Comparison of ENCODE assay signal across 8 cellular contexts in genomic region chr12:31251707-31252611, GRCh38.
DNase-seq lines count a peak whose midpoint lies in the region; ATAC-seq, FAIRE-seq and TF ChIP-seq lines count a peak whose summit lies in the region.
"Not testable (repeated sequence)": the region's sequence is repeated elsewhere in the genome, so short reads cannot be mapped to it uniquely, and the experiment has no call there.

No MANE protein-coding gene starts in this region.

- not testable (repeated sequence) for H3K4me3 Mint-ChIP-seq in WTC11, nephron progenitor cell

- CTCF ChIA-PET in WTC11 (lab: Charles Lee) = interaction anchor here (0.6 to 8.0 kb wide), 24 partner anchors 9 to 408 kb away, joined by 3 to 119 read pairs (median 4); partner anchors contain the start of gene ETFBKMT
- CTCF ChIA-PET in GM12878 (lab: Yijun Ruan, JAX) = interaction anchor here (0.6 to 13.5 kb wide), 22 partner anchors 9 to 1060 kb away, joined by 3 to 140 read pairs (median 4); no protein-coding TSS in a partner anchor

- TF ChIP-seq RAD21 in GM12878 (IDR thresholded peaks at IDR 0.05; ENCODE audit: insufficient read depth, low read depth, low read length) = not testable (repeated sequence)

- FAIRE-seq in GM12878 (lab: Jason Lieb, UNC) = not testable (repeated sequence)

- H3K79me2 ChIP-seq in GM12878 (ENCODE audit: control insufficient read depth, insufficient read depth, low read length) = not testable (repeated sequence)

- not testable (repeated sequence) for H3K9me3 ChIP-seq in GM12878 (replicated peaks; ENCODE audit: control insufficient read depth, insufficient read depth, low read length); testis

- ATAC-seq in WTC11, GM12878: not testable (repeated sequence)

- 74% methylated on average over 32 of the region's 34 CpGs for WGBS in GM12878 (ENCODE audit: insufficient coverage, insufficient replicate concordance, low lambda C conversion rate, missing lambda C conversion rate)
- WGBS in testis, 2 donors = 64 to 71% methylated on average over 29 to 34 of the region's 34 CpGs

- H2AFZ ChIP-seq in GM12878 (ENCODE audit: control insufficient read depth, low read depth, low read length) = 0 out of 2 replicates have a peak overlapping the region, but pooled peaks have one; percentile 36

- peak; percentile 49 for DNase-seq in GM13976 (ENCODE audit: low spot score)
- peak; percentile 69 for DNase-seq in NCI-H69 (lab: John Stamatoyannopoulos, UW)
- peak; percentile 40 for DNase-seq in WTC11 (ENCODE audit: low spot score)
- DNase-seq in GM12878 (ENCODE audit: low read depth, low spot score); nephron progenitor cell: not testable (repeated sequence)
- DNase-seq in fibroblast of peridontal ligament (ENCODE audit: extremely low read depth) = peak; percentile 14
- DNase-seq in testis = peak; percentile 37

- TF ChIP-seq EP300 in GM12878 (IDR thresholded peaks at IDR 0.05; ENCODE audit: borderline replicate concordance in 1 of 2, control insufficient read depth in 1 of 2, low read depth in 2 of 2, low read length in 2 of 2) = not testable (repeated sequence)

- not testable (repeated sequence) for BruUV-seq in GM12878 (replicated peaks; lab: Mats Ljungman, UMichigan)

- not testable (repeated sequence) for TF ChIP-seq POLR2A in GM12878 (IDR thresholded peaks at IDR 0.05; ENCODE audit: low read depth, low read length); testis (IDR thresholded peaks at IDR 0.05)

- H3K4me1 Mint-ChIP-seq in WTC11, nephron progenitor cell: not testable (repeated sequence)

- not testable (repeated sequence) for H3K9ac ChIP-seq in GM12878 (ENCODE audit: control insufficient read depth, insufficient read depth, low read length)

- H3K9me3 Mint-ChIP-seq in WTC11, nephron progenitor cell: not testable (repeated sequence)

- POLR2A ChIA-PET in WTC11 (lab: Charles Lee) = not testable (repeated sequence)
- POLR2A ChIA-PET in GM12878 (lab: Charles Lee) = interaction anchor here (0.6 kb wide), 1 partner anchor 315 kb away, joined by 3 read pairs; no protein-coding TSS in a partner anchor

- H4K20me1 ChIP-seq in GM12878 (ENCODE audit: control insufficient read depth, insufficient read depth) = not testable (repeated sequence)

- H3K4me2 ChIP-seq in GM12878 (ENCODE audit: control insufficient read depth, insufficient read depth) = not testable (repeated sequence)

- H3K4me3 ChIP-seq in GM12878 = not testable (repeated sequence)
- peak overlapping the region; percentile 18 to 38 for H3K4me3 ChIP-seq in testis

- H3K27ac Mint-ChIP-seq in WTC11 = 0 out of 2 replicates have a peak overlapping the region, but pooled peaks have one; percentile 8
- H3K27ac Mint-ChIP-seq in nephron progenitor cell = not testable (repeated sequence)

- TF ChIP-seq CTCF in C4-2B (conservative IDR thresholded peaks at IDR 0.05) (peak; percentile 61), GM13976 (IDR thresholded peaks at IDR 0.05; ENCODE audit: borderline replicate concordance, control extremely low read depth, extremely low read depth, insufficient read depth, missing control alignments) (peak; percentile 8), nephron progenitor cell (IDR thresholded peaks at IDR 0.05) (peak; percentile 41), testis (IDR thresholded peaks at IDR 0.05) (peak in 1 of 3 experiments; percentile 52)
- not testable (repeated sequence) for TF ChIP-seq CTCF in WTC11 (IDR thresholded peaks at IDR 0.05); GM12878 (IDR thresholded peaks at IDR 0.05 in 2 of 3, conservative IDR thresholded peaks at IDR 0.05 in 1 of 3; ENCODE audit: control insufficient read depth in 2 of 3, extremely low read depth in 1 of 3, insufficient read depth in 1 of 3, low read depth in 3 of 3, low read length in 3 of 3)

- not testable (repeated sequence) for H3K36me3 Mint-ChIP-seq in WTC11; nephron progenitor cell (ENCODE audit: low read depth)

- not testable (repeated sequence) for H3K27me3 Mint-ChIP-seq in WTC11 (ENCODE audit: low read depth)
- peaks cover 17% of the 10 kb centered on the region for H3K27me3 Mint-ChIP-seq in nephron progenitor cell (ENCODE audit: low read depth, poor library complexity)

- intact Hi-C loops in GM12878 (cut with micrococcal nuclease; ENCODE audit: unreplicated experiment) = loop anchor here (5.0 kb wide), 1 partner anchor 385 kb away; no protein-coding TSS in a partner anchor
- intact Hi-C loops in testis (cut with DNase I; ENCODE audit: low total_unique reads) = not testable (repeated sequence)

- not testable (repeated sequence) for H3K36me3 ChIP-seq in GM12878 (ENCODE audit: control insufficient read depth in 2 of 2, insufficient read depth in 2 of 2, low read length in 1 of 2); testis (ENCODE audit: low read depth, missing control alignments)

- H3K27ac ChIP-seq in C4-2B; GM12878 (ENCODE audit: control insufficient read depth, insufficient read depth); testis: not testable (repeated sequence)

- not testable (repeated sequence) for H3K4me1 ChIP-seq in GM12878 (ENCODE audit: control insufficient read depth, insufficient read depth, low read length); testis

- RAD21 ChIA-PET in GM12878 (lab: Charles Lee; ENCODE audit: unreplicated experiment) = interaction anchor here (0.6 to 2.1 kb wide), 11 partner anchors 9 to 1060 kb away, joined by 3 to 22 read pairs (median 3); no protein-coding TSS in a partner anchor

- in situ Hi-C loops in GM13976 (cut with MboI; ENCODE audit: low sequenced_read_pairs, unreplicated experiment) = not testable (repeated sequence)
- in situ Hi-C loops in GM12878 (cut with MboI) = loop anchor here (5.0 kb wide), 1 partner anchor 395 kb away; no protein-coding TSS in a partner anchor

- SMC1A ChIA-PET in GM12878 (lab: Charles Lee; ENCODE audit: uncharacterized antibody, unreplicated experiment) = interaction anchor here (0.7 to 3.6 kb wide), 10 partner anchors 9 to 386 kb away, joined by 3 to 22 read pairs (median 4); no protein-coding TSS in a partner anchor

- H3K27me3 ChIP-seq in GM12878 (replicated peaks in 1 of 2; ENCODE audit: control insufficient read depth in 2 of 2, insufficient read depth in 2 of 2, low read length in 1 of 2); testis: not testable (repeated sequence)

TF ChIP-seq in WTC11, 78 proteins besides CTCF, POLR2A, EP300 and RAD21:
- TF ChIP-seq HMGA2 (CRISPR knock-in tag; IDR thresholded peaks at IDR 0.05) = peak; percentile 96

TF ChIP-seq in GM12878, 131 proteins besides CTCF, POLR2A, EP300 and RAD21:
- TF ChIP-seq SMC3 (IDR thresholded peaks at IDR 0.05; ENCODE audit: borderline replicate concordance, low read length) = peak; percentile 15; the same call in 1 of the 2 replicates
TF ChIP-seq in GM12878: peak in this region for 1; not testable (repeated sequence) for 130.
